Comparison of ENCODE assay signal across 1 cellular context in the genomic region with DNA sequence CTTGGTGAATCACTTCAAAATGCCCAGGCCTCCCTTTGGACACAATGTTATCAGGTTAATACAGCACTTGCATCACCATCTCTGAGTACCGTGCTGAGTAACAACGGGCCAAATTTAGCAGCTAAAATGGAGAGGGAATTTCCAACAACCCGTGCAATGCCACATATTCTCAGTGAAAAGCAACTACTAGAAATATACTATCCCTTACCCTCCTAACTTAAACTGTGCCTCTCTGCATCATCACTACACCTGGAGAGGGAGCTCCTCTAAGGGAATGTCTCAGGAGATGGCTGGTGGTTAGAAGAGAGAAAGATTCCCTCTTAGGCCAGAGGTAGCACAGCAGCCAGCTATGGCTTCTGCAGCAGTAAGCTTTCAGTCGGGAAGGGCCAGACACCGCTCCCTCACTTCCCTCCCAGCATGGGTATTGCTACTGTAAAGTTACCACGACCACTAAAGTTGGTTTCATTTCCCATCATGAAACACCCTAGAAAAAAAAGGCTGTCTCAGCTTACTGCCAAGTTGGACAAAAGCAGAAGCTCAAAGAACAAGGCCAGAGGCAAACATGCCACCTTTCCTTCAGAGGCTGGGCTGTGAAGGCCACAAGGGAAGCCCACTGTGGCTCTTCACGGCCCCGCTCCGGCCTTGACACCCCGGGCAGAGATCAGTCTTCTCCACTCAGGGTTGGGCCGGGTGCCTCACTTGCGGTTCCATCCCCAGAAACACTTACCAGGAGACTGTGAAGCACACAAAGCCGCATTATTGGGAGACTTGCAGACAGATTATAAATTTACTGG.
TF ChIP-seq lines count a peak whose summit lies in the region.

No MANE protein-coding gene starts in this region.

TF ChIP-seq in GM12878, 131 proteins besides CTCF, POLR2A, EP300 and RAD21 (continued from another document):
- TF ChIP-seq, protein P1, sequence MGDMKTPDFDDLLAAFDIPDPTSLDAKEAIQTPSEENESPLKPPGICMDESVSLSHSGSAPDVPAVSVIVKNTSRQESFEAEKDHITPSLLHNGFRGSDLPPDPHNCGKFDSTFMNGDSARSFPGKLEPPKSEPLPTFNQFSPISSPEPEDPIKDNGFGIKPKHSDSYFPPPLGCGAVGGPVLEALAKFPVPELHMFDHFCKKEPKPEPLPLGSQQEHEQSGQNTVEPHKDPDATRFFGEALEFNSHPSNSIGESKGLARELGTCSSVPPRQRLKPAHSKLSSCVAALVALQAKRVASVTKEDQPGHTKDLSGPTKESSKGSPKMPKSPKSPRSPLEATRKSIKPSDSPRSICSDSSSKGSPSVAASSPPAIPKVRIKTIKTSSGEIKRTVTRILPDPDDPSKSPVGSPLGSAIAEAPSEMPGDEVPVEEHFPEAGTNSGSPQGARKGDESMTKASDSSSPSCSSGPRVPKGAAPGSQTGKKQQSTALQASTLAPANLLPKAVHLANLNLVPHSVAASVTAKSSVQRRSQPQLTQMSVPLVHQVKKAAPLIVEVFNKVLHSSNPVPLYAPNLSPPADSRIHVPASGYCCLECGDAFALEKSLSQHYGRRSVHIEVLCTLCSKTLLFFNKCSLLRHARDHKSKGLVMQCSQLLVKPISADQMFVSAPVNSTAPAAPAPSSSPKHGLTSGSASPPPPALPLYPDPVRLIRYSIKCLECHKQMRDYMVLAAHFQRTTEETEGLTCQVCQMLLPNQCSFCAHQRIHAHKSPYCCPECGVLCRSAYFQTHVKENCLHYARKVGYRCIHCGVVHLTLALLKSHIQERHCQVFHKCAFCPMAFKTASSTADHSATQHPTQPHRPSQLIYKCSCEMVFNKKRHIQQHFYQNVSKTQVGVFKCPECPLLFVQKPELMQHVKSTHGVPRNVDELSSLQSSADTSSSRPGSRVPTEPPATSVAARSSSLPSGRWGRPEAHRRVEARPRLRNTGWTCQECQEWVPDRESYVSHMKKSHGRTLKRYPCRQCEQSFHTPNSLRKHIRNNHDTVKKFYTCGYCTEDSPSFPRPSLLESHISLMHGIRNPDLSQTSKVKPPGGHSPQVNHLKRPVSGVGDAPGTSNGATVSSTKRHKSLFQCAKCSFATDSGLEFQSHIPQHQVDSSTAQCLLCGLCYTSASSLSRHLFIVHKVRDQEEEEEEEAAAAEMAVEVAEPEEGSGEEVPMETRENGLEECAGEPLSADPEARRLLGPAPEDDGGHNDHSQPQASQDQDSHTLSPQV (IDR thresholded peaks at IDR 0.05) = no peak
- TF ChIP-seq ZNF622 (IDR thresholded peaks at IDR 0.05) (no peak), MYC (IDR thresholded peaks at IDR 0.05; ENCODE audit: insufficient read depth, insufficient read length, insufficient replicate concordance, low read length, severe bottlenecking) (no peak), GATAD2B (conservative IDR thresholded peaks at IDR 0.05; ENCODE audit: low read depth) (no peak), ZBED1 (IDR thresholded peaks at IDR 0.05; ENCODE audit: borderline replicate concordance) (no peak), CEBPB (IDR thresholded peaks at IDR 0.05; ENCODE audit: borderline replicate concordance in 1 of 2, low read depth in 2 of 2, low read length in 2 of 2) (no peak), FOXM1 (IDR thresholded peaks at IDR 0.05; ENCODE audit: low read depth, low read length) (peak; percentile 86), IKZF1 (conservative IDR thresholded peaks at IDR 0.05) (peak; percentile 90), TBL1XR1 (IDR thresholded peaks at IDR 0.05; ENCODE audit: low read depth, low read length) (0 out of 2 replicates have a peak, but pooled peaks have one; percentile 47), MTA2 (IDR thresholded peaks at IDR 0.05; ENCODE audit: low read depth) (no peak; the same call in 1 of the 2 replicates), EED (IDR thresholded peaks at IDR 0.05; ENCODE audit: low read depth) (peak; percentile 93), EGR1 (IDR thresholded peaks at IDR 0.05; ENCODE audit: borderline replicate concordance in 1 of 2, low read depth in 2 of 2, low read length in 2 of 2) (peak in 1 of 2 experiments; percentile 39; a peak in 1 of 3 replicates), ZNF384 (IDR thresholded peaks at IDR 0.05; ENCODE audit: borderline replicate concordance, low read depth, low read length) (peak; percentile 85), BCL11A (IDR thresholded peaks at IDR 0.05; ENCODE audit: low read depth, low read length) (0 out of 2 replicates have a peak, but pooled peaks have one; percentile 53), CBFB (IDR thresholded peaks at IDR 0.05; ENCODE audit: low read depth) (peak; percentile 90), SMARCA5 (IDR thresholded peaks at IDR 0.05) (peak; percentile 62; the same call in 1 of the 2 replicates), SREBF1 (IDR thresholded peaks at IDR 0.05; ENCODE audit: low read length) (no peak), RB1 (IDR thresholded peaks at IDR 0.05; ENCODE audit: borderline replicate concordance) (no peak), YY1 (IDR thresholded peaks at IDR 0.05; ENCODE audit: low read depth, low read length) (peak; percentile 49; the same call in 1 of the 2 replicates), POU2F2 (IDR thresholded peaks at IDR 0.05; ENCODE audit: borderline replicate concordance, low read depth, low read length) (0 out of 3 replicates have a peak, but pooled peaks have one; percentile 45), SIX5 (IDR thresholded peaks at IDR 0.05; ENCODE audit: low read depth, low read length, severe bottlenecking) (peak; percentile 6), HDAC2 (IDR thresholded peaks at IDR 0.05) (no peak), POLR2AphosphoS2 (IDR thresholded peaks at IDR 0.05; ENCODE audit: low read depth, low read length) (no peak), RAD51 (IDR thresholded peaks at IDR 0.05) (no peak), HDGF (IDR thresholded peaks at IDR 0.05) (0 out of 2 replicates have a peak, but pooled peaks have one; percentile 32), PML (IDR thresholded peaks at IDR 0.05; ENCODE audit: low read length) (peak; percentile 49; the same call in 1 of the 2 replicates), FOXK2 (IDR thresholded peaks at IDR 0.05) (no peak), HCFC1 (IDR thresholded peaks at IDR 0.05; ENCODE audit: low read length) (no peak), POLR2AphosphoS5 (IDR thresholded peaks at IDR 0.05; ENCODE audit: low read length) (peak; percentile 79), CHD2 (IDR thresholded peaks at IDR 0.05; ENCODE audit: borderline replicate concordance, low read depth, low read length) (no peak), HDAC6 (IDR thresholded peaks at IDR 0.05; ENCODE audit: unreplicated experiment) (no peak), JUNB (IDR thresholded peaks at IDR 0.05) (peak; percentile 78), SUPT20H (IDR thresholded peaks at IDR 0.05; ENCODE audit: borderline replicate concordance, control insufficient read depth, low read depth, low read length) (no peak), TAF1 (IDR thresholded peaks at IDR 0.05; ENCODE audit: borderline replicate concordance, low read depth, low read length) (peak; percentile 64; the same call in 1 of the 2 replicates), MYB (IDR thresholded peaks at IDR 0.05; ENCODE audit: borderline replicate concordance, low read depth, low read length) (no peak), PAX5 (IDR thresholded peaks at IDR 0.05; ENCODE audit: borderline replicate concordance, low read depth, low read length) (no peak), SRF (IDR thresholded peaks at IDR 0.05; ENCODE audit: low read depth in 2 of 2, low read length in 2 of 2) (no peak), IKZF2 (IDR thresholded peaks at IDR 0.05) (peak; percentile 88 to 89), EZH2 (IDR thresholded peaks at IDR 0.05; ENCODE audit: borderline replicate concordance, control insufficient read depth, low read depth, low read length) (no peak), ASH2L (IDR thresholded peaks at IDR 0.05; ENCODE audit: borderline replicate concordance, low read depth) (no peak), CBX5 (IDR thresholded peaks at IDR 0.05; ENCODE audit: low read depth) (no peak), ATF7 (IDR thresholded peaks at IDR 0.05; ENCODE audit: low read depth) (no peak), RUNX3 (IDR thresholded peaks at IDR 0.05; ENCODE audit: low read length) (peak; percentile 87), BMI1 (IDR thresholded peaks at IDR 0.05; ENCODE audit: borderline replicate concordance) (no peak), MEF2A (IDR thresholded peaks at IDR 0.05; ENCODE audit: insufficient read depth, low read depth, low read length) (peak; percentile 85; the same call in 1 of the 2 replicates), RBBP5 (conservative IDR thresholded peaks at IDR 0.05) (no peak), KLF5 (IDR thresholded peaks at IDR 0.05; ENCODE audit: partially characterized antibody) (no peak)
- TF ChIP-seq, protein P2, sequence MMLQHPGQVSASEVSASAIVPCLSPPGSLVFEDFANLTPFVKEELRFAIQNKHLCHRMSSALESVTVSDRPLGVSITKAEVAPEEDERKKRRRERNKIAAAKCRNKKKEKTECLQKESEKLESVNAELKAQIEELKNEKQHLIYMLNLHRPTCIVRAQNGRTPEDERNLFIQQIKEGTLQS (IDR thresholded peaks at IDR 0.05; ENCODE audit: borderline replicate concordance, extremely low read depth, low read depth, low read length) = no peak
- TF ChIP-seq, protein P3, sequence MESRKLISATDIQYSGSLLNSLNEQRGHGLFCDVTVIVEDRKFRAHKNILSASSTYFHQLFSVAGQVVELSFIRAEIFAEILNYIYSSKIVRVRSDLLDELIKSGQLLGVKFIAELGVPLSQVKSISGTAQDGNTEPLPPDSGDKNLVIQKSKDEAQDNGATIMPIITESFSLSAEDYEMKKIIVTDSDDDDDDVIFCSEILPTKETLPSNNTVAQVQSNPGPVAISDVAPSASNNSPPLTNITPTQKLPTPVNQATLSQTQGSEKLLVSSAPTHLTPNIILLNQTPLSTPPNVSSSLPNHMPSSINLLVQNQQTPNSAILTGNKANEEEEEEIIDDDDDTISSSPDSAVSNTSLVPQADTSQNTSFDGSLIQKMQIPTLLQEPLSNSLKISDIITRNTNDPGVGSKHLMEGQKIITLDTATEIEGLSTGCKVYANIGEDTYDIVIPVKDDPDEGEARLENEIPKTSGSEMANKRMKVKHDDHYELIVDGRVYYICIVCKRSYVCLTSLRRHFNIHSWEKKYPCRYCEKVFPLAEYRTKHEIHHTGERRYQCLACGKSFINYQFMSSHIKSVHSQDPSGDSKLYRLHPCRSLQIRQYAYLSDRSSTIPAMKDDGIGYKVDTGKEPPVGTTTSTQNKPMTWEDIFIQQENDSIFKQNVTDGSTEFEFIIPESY (IDR thresholded peaks at IDR 0.05) = no peak
- TF ChIP-seq, protein P4, sequence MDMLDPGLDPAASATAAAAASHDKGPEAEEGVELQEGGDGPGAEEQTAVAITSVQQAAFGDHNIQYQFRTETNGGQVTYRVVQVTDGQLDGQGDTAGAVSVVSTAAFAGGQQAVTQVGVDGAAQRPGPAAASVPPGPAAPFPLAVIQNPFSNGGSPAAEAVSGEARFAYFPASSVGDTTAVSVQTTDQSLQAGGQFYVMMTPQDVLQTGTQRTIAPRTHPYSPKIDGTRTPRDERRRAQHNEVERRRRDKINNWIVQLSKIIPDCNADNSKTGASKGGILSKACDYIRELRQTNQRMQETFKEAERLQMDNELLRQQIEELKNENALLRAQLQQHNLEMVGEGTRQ (IDR thresholded peaks at IDR 0.05; ENCODE audit: borderline replicate concordance, low read depth, low read length) = no peak
- TF ChIP-seq, protein P5, sequence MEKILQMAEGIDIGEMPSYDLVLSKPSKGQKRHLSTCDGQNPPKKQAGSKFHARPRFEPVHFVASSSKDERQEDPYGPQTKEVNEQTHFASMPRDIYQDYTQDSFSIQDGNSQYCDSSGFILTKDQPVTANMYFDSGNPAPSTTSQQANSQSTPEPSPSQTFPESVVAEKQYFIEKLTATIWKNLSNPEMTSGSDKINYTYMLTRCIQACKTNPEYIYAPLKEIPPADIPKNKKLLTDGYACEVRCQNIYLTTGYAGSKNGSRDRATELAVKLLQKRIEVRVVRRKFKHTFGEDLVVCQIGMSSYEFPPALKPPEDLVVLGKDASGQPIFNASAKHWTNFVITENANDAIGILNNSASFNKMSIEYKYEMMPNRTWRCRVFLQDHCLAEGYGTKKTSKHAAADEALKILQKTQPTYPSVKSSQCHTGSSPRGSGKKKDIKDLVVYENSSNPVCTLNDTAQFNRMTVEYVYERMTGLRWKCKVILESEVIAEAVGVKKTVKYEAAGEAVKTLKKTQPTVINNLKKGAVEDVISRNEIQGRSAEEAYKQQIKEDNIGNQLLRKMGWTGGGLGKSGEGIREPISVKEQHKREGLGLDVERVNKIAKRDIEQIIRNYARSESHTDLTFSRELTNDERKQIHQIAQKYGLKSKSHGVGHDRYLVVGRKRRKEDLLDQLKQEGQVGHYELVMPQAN (conservative IDR thresholded peaks at IDR 0.05) = 0 out of 2 replicates have a peak, but pooled peaks have one; percentile 15
- TF ChIP-seq, protein P6, sequence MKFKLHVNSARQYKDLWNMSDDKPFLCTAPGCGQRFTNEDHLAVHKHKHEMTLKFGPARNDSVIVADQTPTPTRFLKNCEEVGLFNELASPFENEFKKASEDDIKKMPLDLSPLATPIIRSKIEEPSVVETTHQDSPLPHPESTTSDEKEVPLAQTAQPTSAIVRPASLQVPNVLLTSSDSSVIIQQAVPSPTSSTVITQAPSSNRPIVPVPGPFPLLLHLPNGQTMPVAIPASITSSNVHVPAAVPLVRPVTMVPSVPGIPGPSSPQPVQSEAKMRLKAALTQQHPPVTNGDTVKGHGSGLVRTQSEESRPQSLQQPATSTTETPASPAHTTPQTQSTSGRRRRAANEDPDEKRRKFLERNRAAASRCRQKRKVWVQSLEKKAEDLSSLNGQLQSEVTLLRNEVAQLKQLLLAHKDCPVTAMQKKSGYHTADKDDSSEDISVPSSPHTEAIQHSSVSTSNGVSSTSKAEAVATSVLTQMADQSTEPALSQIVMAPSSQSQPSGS (IDR thresholded peaks at IDR 0.05; ENCODE audit: low read length) = peak; percentile 78
- TF ChIP-seq, protein P7, sequence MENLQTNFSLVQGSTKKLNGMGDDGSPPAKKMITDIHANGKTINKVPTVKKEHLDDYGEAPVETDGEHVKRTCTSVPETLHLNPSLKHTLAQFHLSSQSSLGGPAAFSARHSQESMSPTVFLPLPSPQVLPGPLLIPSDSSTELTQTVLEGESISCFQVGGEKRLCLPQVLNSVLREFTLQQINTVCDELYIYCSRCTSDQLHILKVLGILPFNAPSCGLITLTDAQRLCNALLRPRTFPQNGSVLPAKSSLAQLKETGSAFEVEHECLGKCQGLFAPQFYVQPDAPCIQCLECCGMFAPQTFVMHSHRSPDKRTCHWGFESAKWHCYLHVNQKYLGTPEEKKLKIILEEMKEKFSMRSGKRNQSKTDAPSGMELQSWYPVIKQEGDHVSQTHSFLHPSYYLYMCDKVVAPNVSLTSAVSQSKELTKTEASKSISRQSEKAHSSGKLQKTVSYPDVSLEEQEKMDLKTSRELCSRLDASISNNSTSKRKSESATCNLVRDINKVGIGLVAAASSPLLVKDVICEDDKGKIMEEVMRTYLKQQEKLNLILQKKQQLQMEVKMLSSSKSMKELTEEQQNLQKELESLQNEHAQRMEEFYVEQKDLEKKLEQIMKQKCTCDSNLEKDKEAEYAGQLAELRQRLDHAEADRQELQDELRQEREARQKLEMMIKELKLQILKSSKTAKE (IDR thresholded peaks at IDR 0.05; ENCODE audit: low read depth, poor library complexity, severe bottlenecking) = peak; percentile 38
